In genomic region chr9:88268886-88269285, GRCh38 we compare ENCODE assay signal across 28 cellular contexts.
"Had no signal": no experiment of that assay in that cellular context is flagged by ENCODE, and none has a peak within 500 bp of the region (broad histone marks: within the 10 kb centered on the region; RNA-seq: fewer than 3 reads in every experiment).

No MANE protein-coding gene starts in this region.

- H3K9ac ChIP-seq: SK-N-SH had no signal

- H3K27ac Mint-ChIP-seq: activated CD4-positive, alpha-beta memory T cell treated with anti-CD3 and anti-CD28 coated beads, Interleukin-2, amount 10 ng/mL, durations not matched to agents 7 days and 5 days; activated CD4-positive, alpha-beta T cell treated with anti-CD3 and anti-CD28 coated beads, Interleukin-2, amount 10 ng/mL, durations not matched to agents 7 days and 5 days; activated naive CD4-positive, alpha-beta T cell treated with anti-CD3 and anti-CD28 coated beads, Interleukin-2, amount 10 ng/mL, durations not matched to agents 7 days and 5 days; activated naive CD8-positive, alpha-beta T cell treated with anti-CD3 and anti-CD28 coated beads, Interleukin-2, amount 10 ng/mL, durations not matched to agents 7 days and 5 days; activated T-helper 17 cell treated with anti-CD3 and anti-CD28 coated beads, Interleukin-2, amount 50 U/mL, for 72 hours had no signal

- H3K4me3 Mint-ChIP-seq: activated CD4-positive, alpha-beta memory T cell treated with anti-CD3 and anti-CD28 coated beads, Interleukin-2, amount 10 ng/mL, durations not matched to agents 7 days and 5 days; activated CD4-positive, alpha-beta T cell treated with anti-CD3 and anti-CD28 coated beads, Interleukin-2, amount 10 ng/mL, durations not matched to agents 7 days and 5 days; activated naive CD4-positive, alpha-beta T cell treated with anti-CD3 and anti-CD28 coated beads, Interleukin-2, amount 10 ng/mL, durations not matched to agents 7 days and 5 days; activated naive CD8-positive, alpha-beta T cell treated with anti-CD3 and anti-CD28 coated beads, Interleukin-2, amount 10 ng/mL, durations not matched to agents 7 days and 5 days; activated T-helper 17 cell treated with anti-CD3 and anti-CD28 coated beads, Interleukin-2, amount 50 U/mL, for 72 hours had no signal

- ATAC-seq: activated T-helper 17 cell treated with anti-CD3 and anti-CD28 coated beads, Interleukin-2, amount 50 U/mL, for 72 hours had no signal

- DNase-seq: activated CD4-positive, alpha-beta memory T cell treated with anti-CD3 and anti-CD28 coated beads, Interleukin-2, amount 10 ng/mL, durations not matched to agents 7 days and 5 days; activated CD4-positive, alpha-beta T cell treated with anti-CD3 and anti-CD28 coated beads, Interleukin-2, amount 10 ng/mL, durations not matched to agents 7 days and 5 days; activated CD4-positive, CD25-positive, alpha-beta regulatory T cell; activated gamma-delta T cell treated with Interleukin-2 at 50 U/mL for 16 hours; activated naive CD4-positive, alpha-beta T cell treated with anti-CD3 and anti-CD28 coated beads, Interleukin-2, amount 10 ng/mL, durations not matched to agents 7 days and 5 days; activated naive CD8-positive, alpha-beta T cell treated with anti-CD3 and anti-CD28 coated beads, Interleukin-2, amount 10 ng/mL, durations not matched to agents 7 days and 5 days; activated T-cell treated with anti-CD3 and anti-CD28 coated beads for 4 hours; activated T-cell treated with anti-CD3 and anti-CD28 coated beads, Interleukin-2, amount 50 U/mL, for 48 hours; adrenal gland; anterior cingulate cortex; central memory CD4-positive, alpha-beta T cell; Karpas-422; MM.1S; NCI-H1105; NCI-H1436; NCI-H1694 treated with DMSO at 0.1 percent for 48 hours; NCI-H2029 treated with DMSO at 0.1 percent for 48 hours; NCI-H345; NCI-H510A; NCI-H526 treated with DMSO at 0.1 percent for 48 hours; NCI-H82; Right ventricle myocardium superior; RPMI8226; SJCRH30; SK-N-SH; T-helper 1 cell had no signal

- H3K9me3 ChIP-seq: adrenal gland, SK-N-SH had no signal

- H3K4me1 ChIP-seq: adrenal gland had no signal

- H3K4me3 ChIP-seq: adrenal gland, SJCRH30 had no signal

- H3K4me1 Mint-ChIP-seq: activated T-helper 17 cell treated with anti-CD3 and anti-CD28 coated beads, Interleukin-2, amount 50 U/mL, for 72 hours had no signal

- H3K4me2 ChIP-seq: SK-N-SH had no signal

- H3K27me3 ChIP-seq: adrenal gland, SJCRH30 had no signal

- H3K36me3 Mint-ChIP-seq: activated naive CD4-positive, alpha-beta T cell treated with anti-CD3 and anti-CD28 coated beads, Interleukin-2, amount 10 ng/mL, durations not matched to agents 7 days and 5 days had no signal

- H3K36me3 ChIP-seq: adrenal gland, SJCRH30 had no signal

- H3K9me3 Mint-ChIP-seq: activated T-helper 17 cell treated with anti-CD3 and anti-CD28 coated beads, Interleukin-2, amount 50 U/mL, for 72 hours had no signal

- H3K27me3 Mint-ChIP-seq: activated CD4-positive, alpha-beta memory T cell treated with anti-CD3 and anti-CD28 coated beads, Interleukin-2, amount 10 ng/mL, durations not matched to agents 7 days and 5 days; activated CD4-positive, alpha-beta T cell treated with anti-CD3 and anti-CD28 coated beads, Interleukin-2, amount 10 ng/mL, durations not matched to agents 7 days and 5 days; activated naive CD4-positive, alpha-beta T cell treated with anti-CD3 and anti-CD28 coated beads, Interleukin-2, amount 10 ng/mL, durations not matched to agents 7 days and 5 days; activated T-helper 17 cell treated with anti-CD3 and anti-CD28 coated beads, Interleukin-2, amount 50 U/mL, for 72 hours had no signal

- H3K27ac ChIP-seq: adrenal gland, SJCRH30, VCaP had no signal
